ENCODE assay signal across 21 cellular contexts in the genomic region with DNA sequence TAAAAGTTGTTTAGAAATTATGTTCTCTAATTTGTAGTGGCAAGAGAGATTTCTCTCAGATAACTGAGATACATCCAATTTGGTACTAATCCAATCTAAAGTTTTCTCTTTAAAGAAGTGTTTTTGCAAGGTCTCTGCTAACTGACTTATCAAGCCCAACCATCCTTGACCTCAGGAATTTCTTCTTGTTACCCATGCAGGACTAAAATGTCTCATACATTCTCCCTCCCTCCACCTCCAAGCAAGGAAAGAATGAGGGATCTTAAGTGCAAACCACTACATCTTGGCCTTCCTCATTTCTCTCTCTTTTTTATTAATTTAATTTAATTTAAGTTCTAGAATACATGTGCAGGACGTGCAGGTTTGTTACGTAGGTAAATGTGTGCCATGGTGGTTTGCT. TPM values are rescaled to one million over a fixed set of nuclear protein-coding genes. Genes with fewer than 3 reads are reported as not detected.
DNase-seq lines count a peak whose midpoint lies in the region; ATAC-seq and TF ChIP-seq lines count a peak whose summit lies in the region.
"Had no signal": no experiment of that assay in that cellular context is flagged by ENCODE, and none has a peak within 500 bp of the region (broad histone marks: within the 10 kb centered on the region; RNA-seq: fewer than 3 reads in every experiment).

No MANE protein-coding gene starts in this region.

- H3K27me3 ChIP-seq in gastrocnemius medialis: no peaks in the 10 kb centered on the region
- H3K27me3 ChIP-seq: BLaER1 had no signal

- H3K27ac ChIP-seq in HEK293 (ENCODE audit: extremely low read depth, low read depth, low read length) (no peak overlapping the region), gastrocnemius medialis (peak overlapping the region; percentile 81 to 96 (median 96))
- H3K27ac ChIP-seq: 22Rv1, BLaER1, C4-2B had no signal

- DNase-seq in epithelial cell of proximal tubule (ENCODE audit: low read depth) (peak; percentile 42), left kidney (ENCODE audit: low read depth, low spot score) (peak; percentile 9), gastrocnemius medialis (no peak), cerebellar cortex (ENCODE audit: low spot score) (no peak)
- DNase-seq in activated naive CD4-positive, alpha-beta T cell treated with anti-CD3 and anti-CD28 coated beads, Interleukin-2, amount 50 U/mL, for 72 hours (ENCODE audit: low spot score in 2 of 2): no peak
- no peak for DNase-seq in activated CD8-positive, alpha-beta memory T cell treated with anti-CD3 and anti-CD28 coated beads for 24 hours
- DNase-seq: Caco-2; CD4-positive, CD25-positive, alpha-beta regulatory T cell; CD8-positive, alpha-beta T cell; DMS153; DND-41; H9; HFFc6 had no signal

- no peaks in the 10 kb centered on the region for H3K9me3 ChIP-seq in HEK293 (ENCODE audit: control insufficient read depth, insufficient read depth, low read depth, low read length)
- no peaks in the 10 kb centered on the region for H3K9me3 ChIP-seq in gastrocnemius medialis
- H3K9me3 ChIP-seq: BLaER1, Caco-2 had no signal

- in situ Hi-C loops in gastrocnemius medialis (cut with MboI; ENCODE audit: low sequenced_read_pairs in 4 of 4): no loop called here

- H3K4me3 ChIP-seq in HEK293 (ENCODE audit: low read depth, low read length) (no peak overlapping the region), epithelial cell of proximal tubule (ENCODE audit: low read depth, low read length) (no peak overlapping the region), gastrocnemius medialis (no peak overlapping the region)
- H3K4me3 ChIP-seq: BLaER1, GM23338 had no signal

- TF ChIP-seq CTCF in HEK293 (tag by site-specific recombination; IDR thresholded peaks at IDR 0.05): no peak
- TF ChIP-seq CTCF in epithelial cell of proximal tubule (conservative IDR thresholded peaks at IDR 0.05; ENCODE audit: low read depth, low read length): no peak
- TF ChIP-seq CTCF in gastrocnemius medialis (IDR thresholded peaks at IDR 0.05 in 4 of 5, conservative IDR thresholded peaks at IDR 0.05 in 1 of 5): no peak

- no peak for ATAC-seq in gastrocnemius medialis
- no peak for ATAC-seq in activated naive CD4-positive, alpha-beta T cell treated with anti-CD3 and anti-CD28 coated beads, Interleukin-2, amount 50 U/mL, for 72 hours
- ATAC-seq in GM18861 (IDR thresholded peaks at IDR 0.05; ENCODE audit: unreplicated experiment): no peak
- ATAC-seq: CD8-positive, alpha-beta T cell; GM23338; HCT116 had no signal

- peaks cover 0 to 13% of the 10 kb centered on the region in 2 donors for H3K9me3 Mint-ChIP-seq in activated naive CD4-positive, alpha-beta T cell treated with anti-CD3 and anti-CD28 coated beads, Interleukin-2, amount 50 U/mL, for 72 hours
- H3K9me3 Mint-ChIP-seq: CD8-positive, alpha-beta T cell; GM23338; H9; HFFc6 had no signal

- intact Hi-C loops in gastrocnemius medialis (cut with DNase I; ENCODE audit: low total_unique reads): no loop called here

- H3K36me3 Mint-ChIP-seq in activated naive CD4-positive, alpha-beta T cell treated with anti-CD3 and anti-CD28 coated beads, Interleukin-2, amount 50 U/mL, for 72 hours: no peaks in the 10 kb centered on the region
- H3K36me3 Mint-ChIP-seq: CD4-positive, CD25-positive, alpha-beta regulatory T cell; CD8-positive, alpha-beta T cell had no signal

- POLR2A ChIA-PET in HEK293 (lab: Yijun Ruan, JAX): no interaction called here

- no peaks in the 10 kb centered on the region for H3K4me1 ChIP-seq in HEK293 (ENCODE audit: control insufficient read depth, insufficient read depth, low read length)
- peaks cover 65 to 76% of the 10 kb centered on the region in 2 donors for H3K4me1 ChIP-seq in gastrocnemius medialis
- H3K4me1 ChIP-seq: BLaER1, Caco-2 had no signal

- H3K27ac Mint-ChIP-seq in activated naive CD4-positive, alpha-beta T cell treated with anti-CD3 and anti-CD28 coated beads, Interleukin-2, amount 50 U/mL, for 72 hours: no peak overlapping the region
- H3K27ac Mint-ChIP-seq: B cell; CD4-positive, CD25-positive, alpha-beta regulatory T cell; CD8-positive, alpha-beta T cell; GM23338; H9; HFFc6 had no signal

- no peak for TF ChIP-seq POLR2A in gastrocnemius medialis (IDR thresholded peaks at IDR 0.05)

- CTCF ChIA-PET in HEK293 (lab: Yijun Ruan, JAX): interaction anchor here (0.6 to 1.8 kb wide), 3 partner anchors 35 to 590 kb away, joined by 3 to 4 read pairs (median 3); no protein-coding TSS in a partner anchor

- no peaks in the 10 kb centered on the region for H3K36me3 ChIP-seq in HEK293 (ENCODE audit: control insufficient read depth in 2 of 2, insufficient read depth in 1 of 2, low read length in 2 of 2)
- peaks cover 0 to 55% of the 10 kb centered on the region in 2 donors for H3K36me3 ChIP-seq in gastrocnemius medialis
- H3K36me3 ChIP-seq: BLaER1 had no signal

TF ChIP-seq in HEK293, 187 proteins besides CTCF, POLR2A, EP300 and RAD21:
- TF ChIP-seq, protein P1, sequence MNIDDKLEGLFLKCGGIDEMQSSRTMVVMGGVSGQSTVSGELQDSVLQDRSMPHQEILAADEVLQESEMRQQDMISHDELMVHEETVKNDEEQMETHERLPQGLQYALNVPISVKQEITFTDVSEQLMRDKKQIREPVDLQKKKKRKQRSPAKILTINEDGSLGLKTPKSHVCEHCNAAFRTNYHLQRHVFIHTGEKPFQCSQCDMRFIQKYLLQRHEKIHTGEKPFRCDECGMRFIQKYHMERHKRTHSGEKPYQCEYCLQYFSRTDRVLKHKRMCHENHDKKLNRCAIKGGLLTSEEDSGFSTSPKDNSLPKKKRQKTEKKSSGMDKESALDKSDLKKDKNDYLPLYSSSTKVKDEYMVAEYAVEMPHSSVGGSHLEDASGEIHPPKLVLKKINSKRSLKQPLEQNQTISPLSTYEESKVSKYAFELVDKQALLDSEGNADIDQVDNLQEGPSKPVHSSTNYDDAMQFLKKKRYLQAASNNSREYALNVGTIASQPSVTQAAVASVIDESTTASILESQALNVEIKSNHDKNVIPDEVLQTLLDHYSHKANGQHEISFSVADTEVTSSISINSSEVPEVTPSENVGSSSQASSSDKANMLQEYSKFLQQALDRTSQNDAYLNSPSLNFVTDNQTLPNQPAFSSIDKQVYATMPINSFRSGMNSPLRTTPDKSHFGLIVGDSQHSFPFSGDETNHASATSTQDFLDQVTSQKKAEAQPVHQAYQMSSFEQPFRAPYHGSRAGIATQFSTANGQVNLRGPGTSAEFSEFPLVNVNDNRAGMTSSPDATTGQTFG (tag by site-specific recombination; IDR thresholded peaks at IDR 0.05; ENCODE audit: borderline replicate concordance): no peak
- no peak for TF ChIP-seq ZFP37 (tag by site-specific recombination; IDR thresholded peaks at IDR 0.05)
- TF ChIP-seq, protein P2, sequence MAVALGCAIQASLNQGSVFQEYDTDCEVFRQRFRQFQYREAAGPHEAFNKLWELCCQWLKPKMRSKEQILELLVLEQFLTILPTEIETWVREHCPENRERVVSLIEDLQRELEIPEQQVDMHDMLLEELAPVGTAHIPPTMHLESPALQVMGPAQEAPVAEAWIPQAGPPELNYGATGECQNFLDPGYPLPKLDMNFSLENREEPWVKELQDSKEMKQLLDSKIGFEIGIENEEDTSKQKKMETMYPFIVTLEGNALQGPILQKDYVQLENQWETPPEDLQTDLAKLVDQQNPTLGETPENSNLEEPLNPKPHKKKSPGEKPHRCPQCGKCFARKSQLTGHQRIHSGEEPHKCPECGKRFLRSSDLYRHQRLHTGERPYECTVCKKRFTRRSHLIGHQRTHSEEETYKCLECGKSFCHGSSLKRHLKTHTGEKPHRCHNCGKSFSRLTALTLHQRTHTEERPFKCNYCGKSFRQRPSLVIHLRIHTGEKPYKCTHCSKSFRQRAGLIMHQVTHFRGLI (tag by site-specific recombination; IDR thresholded peaks at IDR 0.05): peak; percentile 42; the same call in 1 of the 2 replicates
- no peak for TF ChIP-seq HOXA7 (CRISPR knock-in tag; IDR thresholded peaks at IDR 0.05; ENCODE audit: borderline replicate concordance)
TF ChIP-seq in HEK293: peak in this region for 1.

RNA-seq across cellular contexts. Expression of a gene that starts 12.8 kb away (rescaled TPM):
- total RNA-seq in epithelial cell of proximal tubule: not detected in 2 replicates
- 1,000 to 10,000 TPM in 3 of 4 donors, 100 to 1,000 TPM in 1; 811 to 2,339 (median 1,413) TPM for total RNA-seq in gastrocnemius medialis
- not detected for total RNA-seq in activated naive CD4-positive, alpha-beta T cell treated with anti-CD3 and anti-CD28 coated beads, Interleukin-2, amount 50 U/mL, for 72 hours
- total RNA-seq: B cell; CD4-positive, CD25-positive, alpha-beta regulatory T cell; CD8-positive, alpha-beta T cell; GM23338; H9; HFFc6 had no signal

RNA-seq across cellular contexts. Expression of a gene that starts 28.7 kb away (rescaled TPM):
- total RNA-seq in epithelial cell of proximal tubule: 16.5 and 29.0 TPM in 2 replicates
- 10 to 100 TPM in 2 of 4 donors, 1 to 10 TPM in 2; 5.3 to 23.9 (median 8.9) TPM for total RNA-seq in gastrocnemius medialis
- total RNA-seq in activated naive CD4-positive, alpha-beta T cell treated with anti-CD3 and anti-CD28 coated beads, Interleukin-2, amount 50 U/mL, for 72 hours: 10 to 100 TPM in 1 of 2 donors, 1 to 10 TPM in 1; 8.5 to 10.6 TPM

Comparison
In these comparisons a context has a peak if more than half of its experiments do, and no peak if none do; other contexts are left out.
1. DNase-seq: peak in epithelial cell of proximal tubule (single experiment) and left kidney (single experiment); none in gastrocnemius medialis (0 of 2), activated naive CD4-positive, alpha-beta T cell treated with anti-CD3 and anti-CD28 coated beads, Interleukin-2, amount 50 U/mL, for 72 hours (0 of 2), cerebellar cortex (single experiment) and activated CD8-positive, alpha-beta memory T cell treated with anti-CD3 and anti-CD28 coated beads for 24 hours (single experiment).
2. RNA of a gene that starts 12.8 kb away (total RNA-seq): 811 to 2,339 TPM in gastrocnemius medialis; not detected in epithelial cell of proximal tubule and not detected in activated naive CD4-positive, alpha-beta T cell treated with anti-CD3 and anti-CD28 coated beads, Interleukin-2, amount 50 U/mL, for 72 hours; every median in the first group is over 100 times any median in the second.